ENCODE assay signal across 8 cellular contexts in the genomic region with DNA sequence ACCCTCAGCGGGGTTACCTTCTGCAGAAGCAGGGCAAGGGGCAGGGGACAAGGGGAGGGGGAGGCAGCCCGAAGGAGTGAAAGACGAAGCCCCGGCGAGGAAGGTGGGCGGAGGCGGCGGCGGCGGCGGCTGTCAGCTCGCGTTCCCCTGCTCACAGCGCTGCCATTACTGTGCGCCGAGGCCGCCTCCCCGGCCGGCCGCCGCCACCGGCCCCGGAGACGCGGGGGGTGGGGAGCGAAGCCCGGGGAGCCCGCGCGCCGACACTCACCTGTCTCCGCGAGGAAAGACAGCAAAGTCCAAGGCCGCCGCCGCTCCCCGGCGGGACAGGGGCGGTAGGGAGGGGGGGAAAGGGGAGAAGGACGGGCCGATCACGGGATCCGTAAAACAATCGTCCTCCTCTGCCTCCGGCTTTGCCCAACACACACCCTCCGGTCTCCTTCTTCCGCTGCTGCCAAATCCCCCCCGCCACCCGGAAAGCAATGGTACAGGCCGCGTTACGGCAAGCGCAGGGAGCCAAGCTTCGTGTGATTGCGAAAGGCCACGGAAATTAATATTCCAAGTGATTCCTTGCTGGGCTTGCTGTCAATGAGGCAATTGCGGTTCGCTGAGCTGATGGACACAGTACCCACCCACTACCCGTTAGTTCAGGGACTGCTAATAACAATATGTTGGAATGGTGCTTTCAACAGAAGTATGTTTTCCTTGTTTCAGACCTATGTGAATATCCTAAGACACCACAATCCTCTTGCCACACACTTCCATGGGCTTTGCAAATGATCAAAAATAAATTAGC. TPM values are rescaled to one million over a fixed set of nuclear protein-coding genes. Genes with fewer than 3 reads are reported as not detected.
DNase-seq lines count a peak whose midpoint lies in the region; ATAC-seq and TF ChIP-seq lines count a peak whose summit lies in the region.

Gene CUL2, minus strand, starts transcription at position 180 of the 793 bp plus-strand sequence. CDS start 19,024 bp downstream, outside the sequence.

- CTCF ChIA-PET in Caco-2 (lab: Charles Lee): interaction anchor here (0.6 to 0.9 kb wide), 4 partner anchors 18 to 124 kb away, joined by 3 read pairs; partner anchors contain the start of gene CREM

- peak within 1 kb of the TSS; percentile 80 for H3K27ac ChIP-seq in endodermal cell (ENCODE audit: low read depth, low read length)

- peak; percentile 90 for ATAC-seq in GM21390 (IDR thresholded peaks at IDR 0.05; ENCODE audit: unreplicated experiment)

- TF ChIP-seq CTCF in Caco-2 (IDR thresholded peaks at IDR 0.05; ENCODE audit: insufficient read depth in 1 of 2, low read depth in 1 of 2, low read length in 1 of 2, severe bottlenecking in 1 of 2, unreplicated experiment in 1 of 2) (no peak), endodermal cell (conservative IDR thresholded peaks at IDR 0.05) (no peak)

- POLR2A ChIA-PET in Caco-2 (lab: Charles Lee): interaction anchor here (0.5 to 1.4 kb wide), 2 partner anchors 36 to 38 kb away, joined by 3 to 10 read pairs; partner anchors contain the start of gene CREM

- peak within 1 kb of the TSS; percentile 97 for H3K4me3 Mint-ChIP-seq in Caco-2 (ENCODE audit: unreplicated experiment)
- H3K4me3 Mint-ChIP-seq in endodermal cell: peak within 1 kb of the TSS; percentile 79

- H3K9me3 Mint-ChIP-seq in Caco-2 (ENCODE audit: unreplicated experiment) (no peaks in the 10 kb centered on the region), endodermal cell (peaks cover 13% of the 10 kb centered on the region)

- peak within 1 kb of the TSS; percentile 86 for H3K4me3 ChIP-seq in Caco-2 (ENCODE audit: low read depth, low read length)
- H3K4me3 ChIP-seq in endodermal cell (ENCODE audit: low read length): peak within 1 kb of the TSS; percentile 91

- H3K27ac Mint-ChIP-seq in Caco-2 (ENCODE audit: unreplicated experiment): peak within 1 kb of the TSS; percentile 97
- H3K27ac Mint-ChIP-seq in endodermal cell: peak within 1 kb of the TSS; percentile 91

- H3K9me3 ChIP-seq in Caco-2: peaks cover 3% of the 10 kb centered on the region; the same call in 1 of the 2 replicates
- peaks cover 12% of the 10 kb centered on the region for H3K9me3 ChIP-seq in endodermal cell (ENCODE audit: control insufficient read depth, low read length)

- WGBS in endodermal cell (ENCODE audit: insufficient coverage in 1 of 2, insufficient read length in 1 of 2), 2 experiments: 0% methylated on average over 12 to 59 of the region's 59 CpGs

- BruUV-seq in Caco-2 (replicated peaks; lab: Mats Ljungman, UMichigan): no TSS peak

- H3K27me3 ChIP-seq in Caco-2 (replicated peaks; ENCODE audit: control insufficient read depth, insufficient read depth, low read length) (no peaks in the 10 kb centered on the region), endodermal cell (ENCODE audit: control insufficient read depth, insufficient read depth, low read length, poor library complexity, severe bottlenecking) (no peaks in the 10 kb centered on the region)

- DNase-seq in Caco-2 (peak; percentile 98), HUDEP-2 (lab: John Stamatoyannopoulos, UW; ENCODE audit: unreplicated experiment in 76 of 76) (peak; percentile 12 to 95 (median 86)), NOMO-1 treated with dmso at 0.1 percent for 144 hours (lab: John Stamatoyannopoulos, UW; ENCODE audit: unreplicated experiment) (peak; percentile 95), endodermal cell (peak; percentile 97), mesenteric fat pad (ENCODE audit: low spot score) (peak; percentile 97)
- DNase-seq in activated CD8-positive, alpha-beta memory T cell treated with anti-CD3 and anti-CD28 coated beads, Interleukin-2, amount 50 U/mL, for 1 hour (ENCODE audit: extremely low read depth): peak; percentile 81
- peak; percentile 87 for DNase-seq in stimulated activated CD8-positive, alpha-beta memory T cell treated with anti-CD3 and anti-CD28 coated beads, Interleukin-15, amount 100 ng/mL, for 1 hour (ENCODE audit: low read depth)

- H3K9ac ChIP-seq in endodermal cell (ENCODE audit: extremely low read depth, low read length, poor library complexity, severe bottlenecking): peak within 1 kb of the TSS; percentile 77

- no peaks in the 10 kb centered on the region for H3K36me3 ChIP-seq in Caco-2 (ENCODE audit: control insufficient read depth, insufficient read depth, low read length)
- H3K36me3 ChIP-seq in endodermal cell (ENCODE audit: control insufficient read depth, insufficient read depth, low read length): no peaks in the 10 kb centered on the region

- H3K36me3 Mint-ChIP-seq in Caco-2 (ENCODE audit: insufficient read depth, unreplicated experiment) (peaks cover 11% of the 10 kb centered on the region), endodermal cell (ENCODE audit: low read depth) (peaks cover 12% of the 10 kb centered on the region)

- H3K4me1 ChIP-seq in Caco-2 (no peaks in the 10 kb centered on the region), endodermal cell (ENCODE audit: control insufficient read depth, insufficient read depth, low read length) (no peaks in the 10 kb centered on the region)

- H3K4me1 Mint-ChIP-seq in Caco-2 (ENCODE audit: low read depth, unreplicated experiment) (peaks cover 20% of the 10 kb centered on the region), endodermal cell (peaks cover 14% of the 10 kb centered on the region)

- H3K27me3 Mint-ChIP-seq in Caco-2 (ENCODE audit: insufficient read depth, unreplicated experiment) (no peaks in the 10 kb centered on the region), endodermal cell (ENCODE audit: insufficient read depth) (no peaks in the 10 kb centered on the region)

- intact Hi-C loops in Caco-2 (cut with micrococcal nuclease; ENCODE audit: unreplicated experiment): loop anchor here (1.0 kb wide), 1 partner anchor 37 kb away; no protein-coding TSS in a partner anchor

RNA-seq across cellular contexts. Expression of gene CUL2, which starts in this region (rescaled TPM):
- 66.8 and 68.0 TPM in 2 replicates for total RNA-seq in Caco-2 (2022)
- total RNA-seq in endodermal cell: 10 to 100 TPM; 39.2 to 41.5 TPM
- polyA plus RNA-seq in endodermal cell (2013, experiment 1 of 2): 41.0 TPM
- 41.6 TPM for polyA plus RNA-seq in endodermal cell (2013, experiment 2 of 2)
- 28.2 TPM for total RNA-seq in mesenteric fat pad

Comparison
In these comparisons a context has a peak if more than half of its experiments do, and no peak if none do; other contexts are left out.
1. Peak in every context shown above with its lines: DNase-seq, ATAC-seq, H3K4me3 ChIP-seq and H3K27ac ChIP-seq.